ENCODE assay signal across 26 cellular contexts in the genomic region with DNA sequence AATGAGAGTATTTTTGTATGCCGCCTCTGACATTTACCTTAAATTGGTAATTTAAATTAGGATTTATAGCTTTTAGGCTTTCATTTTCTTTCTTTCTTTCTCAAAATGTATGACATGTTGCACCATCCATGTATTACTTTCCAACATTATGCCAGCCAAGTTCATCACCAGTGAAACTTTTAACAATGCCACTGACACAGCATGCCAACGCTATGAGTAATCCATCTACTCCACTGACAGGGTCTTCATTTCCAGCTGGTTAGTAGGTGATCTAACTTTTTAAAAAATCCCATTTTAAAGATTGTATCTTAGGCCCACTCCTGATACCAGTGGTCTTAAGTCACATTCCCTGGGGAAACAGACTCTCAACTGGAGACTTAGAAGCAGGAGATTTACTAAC. TPM values are rescaled to one million over a fixed set of nuclear protein-coding genes. Genes with fewer than 3 reads are reported as not detected.
DNase-seq lines count a peak whose midpoint lies in the region; FAIRE-seq and TF ChIP-seq lines count a peak whose summit lies in the region.
"Had no signal": no experiment of that assay in that cellular context is flagged by ENCODE, and none has a peak within 500 bp of the region (broad histone marks: within the 10 kb centered on the region; RNA-seq: fewer than 3 reads in every experiment).

No MANE protein-coding gene starts in this region.

- no peaks in the 10 kb centered on the region for H3K79me2 ChIP-seq in Karpas-422 (ENCODE audit: low read length)

- TF ChIP-seq POLR2A in thyroid gland (IDR thresholded peaks at IDR 0.05), result no peak

- no peak for FAIRE-seq in kidney (lab: Jason Lieb, UNC)
- FAIRE-seq: K562 had no signal

- TF ChIP-seq CTCF in cardiac fibroblast (IDR thresholded peaks at IDR 0.05; ENCODE audit: low read depth, low read length) (no peak), thyroid gland (IDR thresholded peaks at IDR 0.05) (no peak), kidney (IDR thresholded peaks at IDR 0.05; ENCODE audit: borderline replicate concordance, extremely low read depth, insufficient read depth) (no peak)

- no peak overlapping the region for H3K4me3 ChIP-seq in cardiac fibroblast (replicated peaks in 1 of 2; ENCODE audit: low read depth in 2 of 2, low read length in 2 of 2)
- no peak overlapping the region for H3K4me3 ChIP-seq in thyroid gland (replicated peaks in 1 of 3)
- H3K4me3 ChIP-seq in Karpas-422 (ENCODE audit: low read length), result no peak overlapping the region
- no peak overlapping the region for H3K4me3 ChIP-seq in kidney (ENCODE audit: low read length in 2 of 2)
- H3K4me3 ChIP-seq: colonic mucosa, gastrocnemius medialis, K562, neural progenitor cell, spleen had no signal

- H3K27me3 ChIP-seq in thyroid gland (no peaks in the 10 kb centered on the region), Karpas-422 (ENCODE audit: low read length) (no peaks in the 10 kb centered on the region)
- H3K27me3 ChIP-seq: colonic mucosa, gastrocnemius medialis, neural progenitor cell, spleen had no signal

- H4K20me1 ChIP-seq in Karpas-422 (ENCODE audit: insufficient read depth, low read depth, low read length), result no peaks in the 10 kb centered on the region

- peak; percentile 10 for DNase-seq in AG08395 (ENCODE audit: low spot score)
- DNase-seq in LoVo (ENCODE audit: low spot score), result peak; percentile 23
- peak; percentile 36 to 53 for DNase-seq in cardiac fibroblast (ENCODE audit: low read depth in 2 of 2)
- peak; percentile 7 to 25 for DNase-seq in lung microvascular endothelial cell (ENCODE audit: low read depth in 2 of 2)
- DNase-seq in thyroid gland, result no peak
- DNase-seq in amniotic stem cell (lab: John Stamatoyannopoulos, UW), result no peak
- no peak for DNase-seq in Karpas-422
- no peak for DNase-seq in kidney
- DNase-seq: activated CD4-positive, alpha-beta memory T cell treated with anti-CD3 and anti-CD28 coated beads for 36 hours; activated T-cell treated with anti-CD3 and anti-CD28 coated beads, Interleukin-2, amount 50 U/mL, for 24 hours; CD4-positive, CD25-positive, alpha-beta regulatory T cell; colonic mucosa; DMS153; gastrocnemius medialis; left cardiac atrium; midbrain; NCI-H1048; NCI-H2081; NCI-H524; SIG-M5; spleen; T-helper 17 cell had no signal

- H3K9me3 ChIP-seq in thyroid gland (no peaks in the 10 kb centered on the region), Karpas-422 (ENCODE audit: low read length) (peaks cover 8% of the 10 kb centered on the region; the same call in 1 of the 2 replicates), kidney (ENCODE audit: control insufficient read depth in 1 of 2, low read length in 2 of 2) (no peaks in the 10 kb centered on the region)
- H3K9me3 ChIP-seq: colonic mucosa, gastrocnemius medialis, spleen had no signal

- 47 to 50% methylated on average over 2 of the region's 2 CpGs for WGBS in thyroid gland, 2 donors

- H2AFZ ChIP-seq in Karpas-422 (ENCODE audit: low read length), result no peak overlapping the region
- H2AFZ ChIP-seq: neural progenitor cell had no signal

- no peak overlapping the region for H3K9ac ChIP-seq in Karpas-422 (ENCODE audit: low read length)
- H3K9ac ChIP-seq in kidney (ENCODE audit: low read length in 2 of 2), result no peak overlapping the region
- H3K9ac ChIP-seq: neural progenitor cell had no signal

- intact Hi-C loops in thyroid gland (cut with DNase I) (no loop called here), kidney (cut with DNase I) (no loop called here)

- H3K27ac ChIP-seq in thyroid gland (no peak overlapping the region), Karpas-422 (ENCODE audit: low read length) (no peak overlapping the region), kidney (ENCODE audit: low read depth in 2 of 2, low read length in 2 of 2) (no peak overlapping the region)
- H3K27ac ChIP-seq: colonic mucosa, gastrocnemius medialis, HL-60, neural progenitor cell, spleen had no signal

- H3K36me3 ChIP-seq in thyroid gland (no peaks in the 10 kb centered on the region), Karpas-422 (ENCODE audit: insufficient read depth, low read length) (no peaks in the 10 kb centered on the region), kidney (ENCODE audit: control insufficient read depth in 1 of 2, insufficient read depth in 2 of 2, low read length in 2 of 2) (no peaks in the 10 kb centered on the region)
- H3K36me3 ChIP-seq: colonic mucosa, gastrocnemius medialis, neural progenitor cell, spleen had no signal

- H3K9me2 ChIP-seq in Karpas-422 (replicated peaks; ENCODE audit: insufficient read depth, low read length), result no peaks in the 10 kb centered on the region

- no peak overlapping the region for H3K4me2 ChIP-seq in Karpas-422 (ENCODE audit: low read depth, low read length, poor library complexity, severe bottlenecking)
- H3K4me2 ChIP-seq: neural progenitor cell had no signal

- no peaks in the 10 kb centered on the region for H3K4me1 ChIP-seq in thyroid gland
- H3K4me1 ChIP-seq in Karpas-422 (ENCODE audit: low read length), result no peaks in the 10 kb centered on the region
- H3K4me1 ChIP-seq in kidney (ENCODE audit: control insufficient read depth in 1 of 2, insufficient read depth in 1 of 2, low read depth in 1 of 2, low read length in 2 of 2), result no peaks in the 10 kb centered on the region
- H3K4me1 ChIP-seq: colonic mucosa, gastrocnemius medialis, spleen had no signal

RNA-seq across cellular contexts. Expression of gene CLDN16, which starts 21.8 kb away (rescaled TPM):
- total RNA-seq in lung microvascular endothelial cell (not detected in 2 replicates), thyroid gland (1 to 10 TPM in 1 of 4 donors, under 1 TPM in 3; 0.27 to 3.3 (median 0.47) TPM), kidney (27.3 TPM)
- not detected in 2 replicates for total RNA-seq in Karpas-422 (2014; rRNA removed; shearing (Covaris generic); ENCODE audit: low replicate concordance)
- polyA plus RNA-seq in kidney (ENCODE audit: insufficient read depth, low read depth, low replicate concordance), result 28.4 TPM
- total RNA-seq: activated CD4-positive, alpha-beta memory T cell treated with anti-CD3 and anti-CD28 coated beads for 36 hours; CD4-positive, CD25-positive, alpha-beta regulatory T cell; colonic mucosa; gastrocnemius medialis; spleen; T-helper 17 cell; WTC11 had no signal
- polyA plus RNA-seq: CD4-positive, CD25-positive, alpha-beta regulatory T cell had no signal

RNA-seq across cellular contexts. Expression of gene CLDN1, which starts 43.9 kb away (rescaled TPM):
- total RNA-seq in lung microvascular endothelial cell (0.20 and 0.44 TPM in 2 replicates), thyroid gland (10 to 100 TPM in 2 of 4 donors, 1 to 10 TPM in 2; 5.1 to 29.2 (median 8.5) TPM), kidney (86.0 TPM)
- not detected in 2 replicates for total RNA-seq in Karpas-422 (2014; rRNA removed; shearing (Covaris generic); ENCODE audit: low replicate concordance)
- polyA plus RNA-seq in kidney (ENCODE audit: insufficient read depth, low read depth, low replicate concordance), result 6.2 TPM
- total RNA-seq: T-helper 17 cell had no signal
- polyA plus RNA-seq: K562 had no signal

Comparison
In these comparisons a context has a peak if more than half of its experiments do, and no peak if none do; other contexts are left out.
1. DNase-seq: peak in AG08395 (single experiment), LoVo (single experiment), cardiac fibroblast (2 of 2) and lung microvascular endothelial cell (2 of 2); none in thyroid gland (0 of 2), amniotic stem cell (single experiment), Karpas-422 (single experiment) and kidney (single experiment).